Comparison of ENCODE assay signal across 23 cellular contexts in the genomic region with DNA sequence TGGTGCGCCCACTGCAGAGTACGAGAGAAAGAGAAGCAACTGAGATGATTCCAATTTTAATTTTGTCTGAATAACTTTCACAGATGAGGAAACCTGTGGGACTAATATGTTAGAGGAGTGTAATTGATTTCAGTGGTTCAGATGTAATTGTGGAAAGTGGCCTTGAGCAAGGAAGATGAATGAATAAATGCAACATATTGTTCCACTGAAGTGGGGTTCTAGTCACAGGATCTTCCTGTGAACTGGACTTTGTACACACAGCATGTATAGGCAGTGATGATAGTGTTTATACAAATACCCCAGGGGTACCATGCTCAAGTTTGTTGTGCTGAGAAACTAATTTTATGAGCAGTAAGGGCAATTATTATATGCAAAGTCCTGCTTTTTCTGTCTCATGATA.
A peak's percentile ranks its signal among the peaks of the same experiment; 100 is the strongest.
DNase-seq lines count a peak whose midpoint lies in the region; ATAC-seq and TF ChIP-seq lines count a peak whose summit lies in the region.
"Had no signal": no experiment of that assay in that cellular context is flagged by ENCODE, and none has a peak within 500 bp of the region (broad histone marks: within the 10 kb centered on the region; RNA-seq: fewer than 3 reads in every experiment).

No MANE protein-coding gene starts in this region.

- H3K9ac ChIP-seq in MM.1S (ENCODE audit: low read length), result no peak overlapping the region
- H3K9ac ChIP-seq: BLaER1 treated with 17β-estradiol and CSF1 and Interleukin-3, amounts not matched to agents 10 nM and 100 nM; GM23248 had no signal

- H3K9me3 Mint-ChIP-seq in Caco-2 (ENCODE audit: unreplicated experiment), result no peaks in the 10 kb centered on the region
- peaks cover 0 to 10% of the 10 kb centered on the region in 2 donors for H3K9me3 Mint-ChIP-seq in activated naive CD4-positive, alpha-beta T cell treated with anti-CD3 and anti-CD28 coated beads, Interleukin-2, amount 50 U/mL, for 72 hours

- H3K4me1 ChIP-seq in Caco-2 (no peaks in the 10 kb centered on the region), MM.1S (ENCODE audit: low read length) (peaks cover 30% of the 10 kb centered on the region)
- H3K4me1 ChIP-seq: A549; BE2C; BLaER1 treated with 17β-estradiol and CSF1 and Interleukin-3, amounts not matched to agents 10 nM and 100 nM had no signal

- no peaks in the 10 kb centered on the region for H3K9me2 ChIP-seq in MM.1S (replicated peaks; ENCODE audit: insufficient read depth, low read length)

- no peaks in the 10 kb centered on the region for H3K36me3 Mint-ChIP-seq in Caco-2 (ENCODE audit: insufficient read depth, unreplicated experiment)
- H3K36me3 Mint-ChIP-seq in activated naive CD4-positive, alpha-beta T cell treated with anti-CD3 and anti-CD28 coated beads, Interleukin-2, amount 50 U/mL, for 72 hours, result no peaks in the 10 kb centered on the region
- H3K36me3 Mint-ChIP-seq: CD14-positive monocyte; CD8-positive, alpha-beta memory T cell had no signal

- peaks cover 10% of the 10 kb centered on the region for H3F3A ChIP-seq in MM.1S (ENCODE audit: insufficient read depth, low read length)

- POLR2A ChIA-PET in Caco-2 (lab: Charles Lee), result no interaction called here

- H3K79me2 ChIP-seq in MM.1S (ENCODE audit: low read length), result no peaks in the 10 kb centered on the region

- no peaks in the 10 kb centered on the region for H3K9me3 ChIP-seq in Caco-2
- no peaks in the 10 kb centered on the region for H3K9me3 ChIP-seq in MM.1S (replicated peaks; ENCODE audit: insufficient read depth, low read length)
- H3K9me3 ChIP-seq: A549; BE2C; BLaER1 treated with 17β-estradiol and CSF1 and Interleukin-3, amounts not matched to agents 10 nM and 100 nM had no signal

- intact Hi-C loops in Caco-2 (cut with micrococcal nuclease; ENCODE audit: unreplicated experiment), result no loop called here

- no peak for ATAC-seq in HG03432 (IDR thresholded peaks at IDR 0.05; ENCODE audit: unreplicated experiment)
- ATAC-seq in activated naive CD4-positive, alpha-beta T cell treated with anti-CD3 and anti-CD28 coated beads, Interleukin-2, amount 50 U/mL, for 72 hours, result no peak
- ATAC-seq: A549, GM12878, HCT116 had no signal

- H3K27me3 Mint-ChIP-seq in Caco-2 (ENCODE audit: insufficient read depth, unreplicated experiment), result peaks cover 2% of the 10 kb centered on the region
- H3K27me3 Mint-ChIP-seq: CD4-positive, alpha-beta T cell; CD8-positive, alpha-beta memory T cell had no signal

- H3K4me3 Mint-ChIP-seq in Caco-2 (ENCODE audit: unreplicated experiment), result peak overlapping the region; percentile 17
- H3K4me3 Mint-ChIP-seq: CD14-positive monocyte; CD4-positive, alpha-beta T cell; CD8-positive, alpha-beta memory T cell had no signal

- H3K27ac Mint-ChIP-seq in Caco-2 (ENCODE audit: unreplicated experiment), result no peak overlapping the region
- H3K27ac Mint-ChIP-seq in activated naive CD4-positive, alpha-beta T cell treated with anti-CD3 and anti-CD28 coated beads, Interleukin-2, amount 50 U/mL, for 72 hours, result no peak overlapping the region
- H3K27ac Mint-ChIP-seq: CD14-positive monocyte; CD4-positive, alpha-beta T cell; CD8-positive, alpha-beta memory T cell had no signal

- DNase-seq in Caco-2 (no peak), MM.1S (no peak), RPMI7951 (ENCODE audit: low read depth) (peak; percentile 11), kidney tubule cell (ENCODE audit: low spot score) (no peak)
- no peak for DNase-seq in activated naive CD4-positive, alpha-beta T cell treated with anti-CD3 and anti-CD28 coated beads, Interleukin-2, amount 50 U/mL, for 72 hours (ENCODE audit: low spot score in 2 of 2)
- DNase-seq: 8988T; ACHN; AML-193; BE2C; CD4-positive, alpha-beta T cell; CD8-positive, alpha-beta memory T cell; COR-L47; DMS153; DND-41; GDM1; GM23248; H7 had no signal

- no peaks in the 10 kb centered on the region for H3K36me3 ChIP-seq in Caco-2 (ENCODE audit: control insufficient read depth, insufficient read depth, low read length)
- H3K36me3 ChIP-seq in MM.1S (replicated peaks; ENCODE audit: insufficient read depth, low read length), result no peaks in the 10 kb centered on the region
- H3K36me3 ChIP-seq: BE2C; BLaER1 treated with 17β-estradiol and CSF1 and Interleukin-3, amounts not matched to agents 10 nM and 100 nM had no signal

- CTCF ChIA-PET in Caco-2 (lab: Charles Lee), result no interaction called here

- H4K20me1 ChIP-seq in MM.1S (ENCODE audit: insufficient read depth, low read length), result no peaks in the 10 kb centered on the region
- H4K20me1 ChIP-seq: BLaER1 treated with 17β-estradiol and CSF1 and Interleukin-3, amounts not matched to agents 10 nM and 100 nM had no signal

- H3K27ac ChIP-seq in MM.1S (ENCODE audit: low read length), result no peak overlapping the region
- H3K27ac ChIP-seq: A549; BLaER1 treated with 17β-estradiol and CSF1 and Interleukin-3, amounts not matched to agents 10 nM and 100 nM; GM23248 had no signal

- BruUV-seq in Caco-2 (replicated peaks; lab: Mats Ljungman, UMichigan), result no TSS peak

- H3K27me3 ChIP-seq in Caco-2 (replicated peaks; ENCODE audit: control insufficient read depth, insufficient read depth, low read length), result no peaks in the 10 kb centered on the region
- no peaks in the 10 kb centered on the region; the same call in 1 of the 2 replicates for H3K27me3 ChIP-seq in MM.1S (replicated peaks; ENCODE audit: insufficient read depth, low read length)
- H3K27me3 ChIP-seq: BE2C; BLaER1 treated with 17β-estradiol and CSF1 and Interleukin-3, amounts not matched to agents 10 nM and 100 nM had no signal

- H3K4me2 ChIP-seq in MM.1S (ENCODE audit: low read depth, low read length), result no peak overlapping the region
- H3K4me2 ChIP-seq: A549; BLaER1 treated with 17β-estradiol and CSF1 and Interleukin-3, amounts not matched to agents 10 nM and 100 nM had no signal

- H2AFZ ChIP-seq in MM.1S (ENCODE audit: low read length), result 0 out of 2 replicates have a peak overlapping the region, but pooled peaks have one; percentile 20
- H2AFZ ChIP-seq: GM23248 had no signal

- no peak for TF ChIP-seq CTCF in Caco-2 (IDR thresholded peaks at IDR 0.05; ENCODE audit: insufficient read depth in 1 of 2, low read depth in 1 of 2, low read length in 1 of 2, severe bottlenecking in 1 of 2, unreplicated experiment in 1 of 2)
- no peak for TF ChIP-seq CTCF in MM.1S (IDR thresholded peaks at IDR 0.05; ENCODE audit: low read length)

- H3K4me1 Mint-ChIP-seq in Caco-2 (ENCODE audit: low read depth, unreplicated experiment), result peaks cover 16% of the 10 kb centered on the region
- H3K4me1 Mint-ChIP-seq: CD14-positive monocyte; CD8-positive, alpha-beta memory T cell had no signal

- H3K4me3 ChIP-seq in Caco-2 (ENCODE audit: low read depth, low read length) (no peak overlapping the region), MM.1S (ENCODE audit: low read length) (no peak overlapping the region)
- H3K4me3 ChIP-seq: A549; BLaER1 treated with 17β-estradiol and CSF1 and Interleukin-3, amounts not matched to agents 10 nM and 100 nM; GM12878; GM23248 had no signal
